ENCODE assay signal across 9 cellular contexts in genomic region chr7:151428393-151429231, GRCh38. TPM values are rescaled to one million over a fixed set of nuclear protein-coding genes. Genes with fewer than 3 reads are reported as not detected.
DNase-seq lines count a peak whose midpoint lies in the region; ATAC-seq and TF ChIP-seq lines count a peak whose summit lies in the region.
"Had no signal": no experiment of that assay in that cellular context is flagged by ENCODE, and none has a peak within 500 bp of the region (broad histone marks: within the 10 kb centered on the region; RNA-seq: fewer than 3 reads in every experiment).

No MANE protein-coding gene starts in this region.

- H3K4me1 Mint-ChIP-seq in brain: peaks cover 21% of the 10 kb centered on the region
- peaks cover 31 to 70% (median 59%) of the 10 kb centered on the region in 4 donors for H3K4me1 Mint-ChIP-seq in naive thymus-derived CD8-positive, alpha-beta T cell

- peaks cover 35% of the 10 kb centered on the region for H3K4me1 ChIP-seq in HUES64 (ENCODE audit: insufficient read depth, low read length)

- H3K9ac ChIP-seq in HUES64 (ENCODE audit: low read depth, low read length): no peak overlapping the region

- POLR2A ChIA-PET in naive thymus-derived CD8-positive, alpha-beta T cell (lab: Charles Lee): interaction anchor here (0.7 to 6.1 kb wide), 6 partner anchors 8 to 77 kb away, joined by 3 to 54 read pairs (median 6); partner anchors contain the start of genes CRYGN and WDR86
- POLR2A ChIA-PET in RWPE1 (lab: Yijun Ruan, JAX; ENCODE audit: low non-redundant PET): no interaction called here

- peak; percentile 48 for DNase-seq in Ammon's horn (ENCODE audit: low spot score)
- DNase-seq in naive thymus-derived CD8-positive, alpha-beta T cell: no peak
- no peak for DNase-seq in RWPE1 (ENCODE audit: low spot score)
- no peak for DNase-seq in epidermal melanocyte (ENCODE audit: insufficient read length, low spot score)
- DNase-seq in activated gamma-delta T cell treated with Interleukin-2 at 50 U/mL for 16 hours: no peak
- DNase-seq in GDM1 (lab: John Stamatoyannopoulos, UW): no peak

- CTCF ChIA-PET in RWPE1 (lab: Yijun Ruan, JAX): no interaction called here

- no peak overlapping the region for H3K4me3 ChIP-seq in HUES64 (ENCODE audit: low read length)
- H3K4me3 ChIP-seq: mucosa of descending colon had no signal

- no peak for ATAC-seq in naive thymus-derived CD8-positive, alpha-beta T cell
- ATAC-seq: mucosa of descending colon had no signal

- H3K27ac Mint-ChIP-seq in brain: peak overlapping the region; percentile 72 to 91 (median 86)
- H3K27ac Mint-ChIP-seq in naive thymus-derived CD8-positive, alpha-beta T cell: peak overlapping the region; percentile 72 to 97 (median 92)

- H3K9me3 Mint-ChIP-seq in brain: peaks cover 0 to 5% (median 2%) of the 10 kb centered on the region in 5 experiments
- H3K9me3 Mint-ChIP-seq in naive thymus-derived CD8-positive, alpha-beta T cell: no peaks in the 10 kb centered on the region

- H3K27ac ChIP-seq in HUES64 (ENCODE audit: low read depth, low read length) (peak overlapping the region; percentile 35; the same call in 1 of the 2 replicates), RWPE1 (no peak overlapping the region)

- no peaks in the 10 kb centered on the region for H3K36me3 Mint-ChIP-seq in brain
- no peaks in the 10 kb centered on the region for H3K36me3 Mint-ChIP-seq in naive thymus-derived CD8-positive, alpha-beta T cell

- H3K9me3 ChIP-seq in HUES64 (ENCODE audit: insufficient read depth, low read depth, low read length): no peaks in the 10 kb centered on the region
- H3K9me3 ChIP-seq: mucosa of descending colon had no signal

- TF ChIP-seq CTCF in brain (conservative IDR thresholded peaks at IDR 0.05) (no peak), RWPE1 (conservative IDR thresholded peaks at IDR 0.05; ENCODE audit: low read depth) (no peak)

- 45% methylated on average over 13 of the region's 13 CpGs for WGBS in HUES64

- H3K4me3 Mint-ChIP-seq in brain: peak overlapping the region in 1 of 5 experiments; percentile 30
- peak overlapping the region in 9 of 10 donors; percentile 40 to 88 (median 70) for H3K4me3 Mint-ChIP-seq in naive thymus-derived CD8-positive, alpha-beta T cell

- H3K36me3 ChIP-seq in HUES64 (ENCODE audit: insufficient read depth, low read length): no peaks in the 10 kb centered on the region

- H3K27me3 ChIP-seq in HUES64 (ENCODE audit: insufficient read depth, low read length): peaks cover 2% of the 10 kb centered on the region; the same call in 1 of the 2 replicates

- H3K27me3 Mint-ChIP-seq in brain: no peaks in the 10 kb centered on the region
- no peaks in the 10 kb centered on the region for H3K27me3 Mint-ChIP-seq in naive thymus-derived CD8-positive, alpha-beta T cell

RNA-seq across cellular contexts. Expression of gene CRYGN, which starts 11.3 kb away (rescaled TPM):
- 0.40 TPM for polyA plus RNA-seq in HUES64 (2013, experiment 1 of 2)
- polyA plus RNA-seq in HUES64 (2013, experiment 2 of 2): 1.1 TPM
- polyA plus RNA-seq in brain (ENCODE audit: insufficient read depth, low read depth, low replicate concordance): 0.70 TPM
- total RNA-seq in naive thymus-derived CD8-positive, alpha-beta T cell: 1 to 10 TPM in 1 of 2 experiments, under 1 TPM in 1; 0.39 to 1.2 TPM
- polyA plus RNA-seq in naive thymus-derived CD8-positive, alpha-beta T cell: under 1 TPM; 0.35 to 0.69 (median 0.65) TPM

RNA-seq across cellular contexts. Expression of gene WDR86, which starts 18.8 kb away (rescaled TPM):
- 8.7 TPM for polyA plus RNA-seq in HUES64 (2013, experiment 1 of 2)
- polyA plus RNA-seq in HUES64 (2013, experiment 2 of 2): 10.9 TPM
- polyA plus RNA-seq in brain (ENCODE audit: insufficient read depth, low read depth, low replicate concordance): 4.1 TPM
- under 1 TPM; 0.47 to 0.85 TPM for total RNA-seq in naive thymus-derived CD8-positive, alpha-beta T cell
- 1 to 10 TPM in 1 of 3 donors, under 1 TPM in 2; 0.67 to 1.2 (median 0.81) TPM for polyA plus RNA-seq in naive thymus-derived CD8-positive, alpha-beta T cell
